Comparison of ENCODE assay signal across 1 cellular context in genomic region chr16:29744541-29745101, GRCh38.
TF ChIP-seq lines count a peak whose summit lies in the region.

No MANE protein-coding gene starts in this region.

TF ChIP-seq in WTC11, 78 proteins besides CTCF, POLR2A, EP300 and RAD21 (continued from another document and continues in another):
- TF ChIP-seq AFF4 (CRISPR knock-in tag; IDR thresholded peaks at IDR 0.05; ENCODE audit: borderline replicate concordance), result no peak
- no peak for TF ChIP-seq SOX15 (CRISPR knock-in tag; IDR thresholded peaks at IDR 0.05)
- TF ChIP-seq PRDM15 (CRISPR knock-in tag; IDR thresholded peaks at IDR 0.05), result no peak
- no peak for TF ChIP-seq CREM (CRISPR knock-in tag; IDR thresholded peaks at IDR 0.05)
- no peak for TF ChIP-seq PREB (CRISPR knock-in tag; IDR thresholded peaks at IDR 0.05; ENCODE audit: borderline replicate concordance)
- TF ChIP-seq TP53 (CRISPR knock-in tag; IDR thresholded peaks at IDR 0.05), result no peak
- TF ChIP-seq NFYB (CRISPR knock-in tag; conservative IDR thresholded peaks at IDR 0.05; ENCODE audit: low read depth), result no peak
- no peak for TF ChIP-seq USF2 (CRISPR knock-in tag; IDR thresholded peaks at IDR 0.05)
- TF ChIP-seq ZMAT4 (CRISPR knock-in tag; IDR thresholded peaks at IDR 0.05), result no peak
- no peak for TF ChIP-seq ZNF423 (CRISPR knock-in tag; IDR thresholded peaks at IDR 0.05)
- TF ChIP-seq ZNF219 (CRISPR knock-in tag; IDR thresholded peaks at IDR 0.05; ENCODE audit: borderline replicate concordance), result no peak
- no peak for TF ChIP-seq ZNF317 (CRISPR knock-in tag; IDR thresholded peaks at IDR 0.05; ENCODE audit: borderline replicate concordance, low read depth)
- TF ChIP-seq ZNF232 (CRISPR knock-in tag; IDR thresholded peaks at IDR 0.05), result no peak
- TF ChIP-seq ZNF425 (CRISPR knock-in tag; conservative IDR thresholded peaks at IDR 0.05), result no peak
- no peak for TF ChIP-seq CDX4 (CRISPR knock-in tag; IDR thresholded peaks at IDR 0.05; ENCODE audit: borderline replicate concordance)
- 0 out of 2 replicates have a peak, but pooled peaks have one; percentile 40 for TF ChIP-seq ESRRA (CRISPR knock-in tag; IDR thresholded peaks at IDR 0.05; ENCODE audit: borderline replicate concordance)
- no peak for TF ChIP-seq IRF1 (CRISPR knock-in tag; IDR thresholded peaks at IDR 0.05)
- TF ChIP-seq ZNF263 (CRISPR knock-in tag; IDR thresholded peaks at IDR 0.05; ENCODE audit: low read depth), result no peak
- TF ChIP-seq E2F5 (CRISPR knock-in tag; IDR thresholded peaks at IDR 0.05), result no peak
- TF ChIP-seq ATF1 (CRISPR knock-in tag; IDR thresholded peaks at IDR 0.05), result no peak; the same call in 1 of the 2 replicates
- TF ChIP-seq ARID4B (CRISPR knock-in tag; IDR thresholded peaks at IDR 0.05; ENCODE audit: borderline replicate concordance), result no peak
- no peak for TF ChIP-seq STAT6 (CRISPR knock-in tag; conservative IDR thresholded peaks at IDR 0.05; ENCODE audit: low read depth)
- no peak; the same call in 1 of the 2 replicates for TF ChIP-seq KAT7 (CRISPR knock-in tag; IDR thresholded peaks at IDR 0.05; ENCODE audit: borderline replicate concordance)
